Comparison of ENCODE assay signal across 1 cellular context in genomic region chr5:134091626-134092121, GRCh38.
TF ChIP-seq lines count a peak whose summit lies in the region.

No MANE protein-coding gene starts in this region.

TF ChIP-seq in HepG2, 621 proteins besides CTCF, POLR2A, EP300 and RAD21 (continued from another document and continues in another):
- no peak for TF ChIP-seq ZSCAN5A (CRISPR knock-in tag; IDR thresholded peaks at IDR 0.05; ENCODE audit: borderline replicate concordance)
- TF ChIP-seq ZNF605 (CRISPR knock-in tag; IDR thresholded peaks at IDR 0.05) = 0 out of 2 replicates have a peak, but pooled peaks have one; percentile 24
- TF ChIP-seq MYC (CRISPR knock-in tag; IDR thresholded peaks at IDR 0.05; ENCODE audit: borderline replicate concordance) = peak; percentile 33; the same call in 1 of the 2 replicates
- TF ChIP-seq ZNF292 (CRISPR knock-in tag; IDR thresholded peaks at IDR 0.05; ENCODE audit: borderline replicate concordance, low read depth) = 0 out of 2 replicates have a peak, but pooled peaks have one; percentile 73
- TF ChIP-seq, protein P1, sequence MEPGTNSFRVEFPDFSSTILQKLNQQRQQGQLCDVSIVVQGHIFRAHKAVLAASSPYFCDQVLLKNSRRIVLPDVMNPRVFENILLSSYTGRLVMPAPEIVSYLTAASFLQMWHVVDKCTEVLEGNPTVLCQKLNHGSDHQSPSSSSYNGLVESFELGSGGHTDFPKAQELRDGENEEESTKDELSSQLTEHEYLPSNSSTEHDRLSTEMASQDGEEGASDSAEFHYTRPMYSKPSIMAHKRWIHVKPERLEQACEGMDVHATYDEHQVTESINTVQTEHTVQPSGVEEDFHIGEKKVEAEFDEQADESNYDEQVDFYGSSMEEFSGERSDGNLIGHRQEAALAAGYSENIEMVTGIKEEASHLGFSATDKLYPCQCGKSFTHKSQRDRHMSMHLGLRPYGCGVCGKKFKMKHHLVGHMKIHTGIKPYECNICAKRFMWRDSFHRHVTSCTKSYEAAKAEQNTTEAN (CRISPR knock-in tag; conservative IDR thresholded peaks at IDR 0.05) = no peak
- no peak for TF ChIP-seq MED8 (CRISPR knock-in tag; IDR thresholded peaks at IDR 0.05; ENCODE audit: insufficient replicate concordance)
- TF ChIP-seq, protein P2, sequence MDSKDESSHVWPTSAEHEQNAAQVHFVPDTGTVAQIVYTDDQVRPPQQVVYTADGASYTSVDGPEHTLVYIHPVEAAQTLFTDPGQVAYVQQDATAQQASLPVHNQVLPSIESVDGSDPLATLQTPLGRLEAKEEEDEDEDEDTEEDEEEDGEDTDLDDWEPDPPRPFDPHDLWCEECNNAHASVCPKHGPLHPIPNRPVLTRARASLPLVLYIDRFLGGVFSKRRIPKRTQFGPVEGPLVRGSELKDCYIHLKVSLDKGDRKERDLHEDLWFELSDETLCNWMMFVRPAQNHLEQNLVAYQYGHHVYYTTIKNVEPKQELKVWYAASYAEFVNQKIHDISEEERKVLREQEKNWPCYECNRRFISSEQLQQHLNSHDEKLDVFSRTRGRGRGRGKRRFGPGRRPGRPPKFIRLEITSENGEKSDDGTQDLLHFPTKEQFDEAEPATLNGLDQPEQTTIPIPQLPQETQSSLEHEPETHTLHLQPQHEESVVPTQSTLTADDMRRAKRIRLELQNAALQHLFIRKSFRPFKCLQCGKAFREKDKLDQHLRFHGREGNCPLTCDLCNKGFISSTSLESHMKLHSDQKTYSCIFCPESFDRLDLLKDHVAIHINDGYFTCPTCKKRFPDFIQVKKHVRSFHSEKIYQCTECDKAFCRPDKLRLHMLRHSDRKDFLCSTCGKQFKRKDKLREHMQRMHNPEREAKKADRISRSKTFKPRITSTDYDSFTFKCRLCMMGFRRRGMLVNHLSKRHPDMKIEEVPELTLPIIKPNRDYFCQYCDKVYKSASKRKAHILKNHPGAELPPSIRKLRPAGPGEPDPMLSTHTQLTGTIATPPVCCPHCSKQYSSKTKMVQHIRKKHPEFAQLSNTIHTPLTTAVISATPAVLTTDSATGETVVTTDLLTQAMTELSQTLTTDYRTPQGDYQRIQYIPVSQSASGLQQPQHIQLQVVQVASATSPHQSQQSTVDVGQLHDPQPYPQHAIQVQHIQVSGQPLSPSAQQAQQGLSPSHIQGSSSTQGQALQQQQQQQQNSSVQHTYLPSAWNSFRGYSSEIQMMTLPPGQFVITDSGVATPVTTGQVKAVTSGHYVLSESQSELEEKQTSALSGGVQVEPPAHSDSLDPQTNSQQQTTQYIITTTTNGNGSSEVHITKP (CRISPR knock-in tag; IDR thresholded peaks at IDR 0.05; ENCODE audit: low read depth) = no peak
- no peak for TF ChIP-seq ZNF766 (CRISPR knock-in tag; IDR thresholded peaks at IDR 0.05; ENCODE audit: borderline replicate concordance)
- no peak for TF ChIP-seq ZFP41 (CRISPR knock-in tag; IDR thresholded peaks at IDR 0.05; ENCODE audit: borderline replicate concordance)
- TF ChIP-seq IKZF1 (IDR thresholded peaks at IDR 0.05) = no peak
- TF ChIP-seq ZNF614 (CRISPR knock-in tag; IDR thresholded peaks at IDR 0.05; ENCODE audit: borderline replicate concordance) = peak; percentile 27; the same call in 1 of the 2 replicates
- TF ChIP-seq ZNF557 (CRISPR knock-in tag; IDR thresholded peaks at IDR 0.05) = no peak
- no peak for TF ChIP-seq ZNF280D (CRISPR knock-in tag; IDR thresholded peaks at IDR 0.05)
- no peak for TF ChIP-seq MAF1 (CRISPR knock-in tag; IDR thresholded peaks at IDR 0.05; ENCODE audit: borderline replicate concordance)
- no peak for TF ChIP-seq RFXAP (CRISPR knock-in tag; IDR thresholded peaks at IDR 0.05; ENCODE audit: borderline replicate concordance)
- TF ChIP-seq ZNF33B (CRISPR knock-in tag; IDR thresholded peaks at IDR 0.05) = no peak
- TF ChIP-seq ZSCAN9 (CRISPR knock-in tag; IDR thresholded peaks at IDR 0.05; ENCODE audit: borderline replicate concordance) = no peak
- peak; percentile 73 for TF ChIP-seq HDAC2 (CRISPR knock-in tag; IDR thresholded peaks at IDR 0.05)
- TF ChIP-seq, protein P3, sequence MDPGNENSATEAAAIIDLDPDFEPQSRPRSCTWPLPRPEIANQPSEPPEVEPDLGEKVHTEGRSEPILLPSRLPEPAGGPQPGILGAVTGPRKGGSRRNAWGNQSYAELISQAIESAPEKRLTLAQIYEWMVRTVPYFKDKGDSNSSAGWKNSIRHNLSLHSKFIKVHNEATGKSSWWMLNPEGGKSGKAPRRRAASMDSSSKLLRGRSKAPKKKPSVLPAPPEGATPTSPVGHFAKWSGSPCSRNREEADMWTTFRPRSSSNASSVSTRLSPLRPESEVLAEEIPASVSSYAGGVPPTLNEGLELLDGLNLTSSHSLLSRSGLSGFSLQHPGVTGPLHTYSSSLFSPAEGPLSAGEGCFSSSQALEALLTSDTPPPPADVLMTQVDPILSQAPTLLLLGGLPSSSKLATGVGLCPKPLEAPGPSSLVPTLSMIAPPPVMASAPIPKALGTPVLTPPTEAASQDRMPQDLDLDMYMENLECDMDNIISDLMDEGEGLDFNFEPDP (CRISPR knock-in tag; conservative IDR thresholded peaks at IDR 0.05) = no peak
- TF ChIP-seq ZSCAN31 (CRISPR knock-in tag; IDR thresholded peaks at IDR 0.05; ENCODE audit: low read depth) = 0 out of 2 replicates have a peak, but pooled peaks have one; percentile 47
- TF ChIP-seq, protein P4, sequence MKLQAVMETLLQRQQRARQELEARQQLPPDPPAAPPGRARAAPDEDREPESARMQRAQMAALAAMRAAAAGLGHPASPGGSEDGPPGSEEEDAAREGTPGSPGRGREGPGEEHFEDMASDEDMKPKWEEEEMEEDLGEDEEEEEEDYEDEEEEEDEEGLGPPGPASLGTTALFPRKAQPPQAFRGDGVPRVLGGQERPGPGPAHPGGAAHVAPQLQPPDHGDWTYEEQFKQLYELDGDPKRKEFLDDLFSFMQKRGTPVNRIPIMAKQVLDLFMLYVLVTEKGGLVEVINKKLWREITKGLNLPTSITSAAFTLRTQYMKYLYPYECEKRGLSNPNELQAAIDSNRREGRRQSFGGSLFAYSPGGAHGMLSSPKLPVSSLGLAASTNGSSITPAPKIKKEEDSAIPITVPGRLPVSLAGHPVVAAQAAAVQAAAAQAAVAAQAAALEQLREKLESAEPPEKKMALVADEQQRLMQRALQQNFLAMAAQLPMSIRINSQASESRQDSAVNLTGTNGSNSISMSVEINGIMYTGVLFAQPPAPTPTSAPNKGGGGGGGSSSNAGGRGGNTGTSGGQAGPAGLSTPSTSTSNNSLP (IDR thresholded peaks at IDR 0.05; ENCODE audit: low read depth, low read length) = no peak
- no peak for TF ChIP-seq HNF1A (IDR thresholded peaks at IDR 0.05; ENCODE audit: low read depth)
- TF ChIP-seq HNF1A (CRISPR knock-in tag; IDR thresholded peaks at IDR 0.05; ENCODE audit: borderline replicate concordance) = no peak
- TF ChIP-seq SIX4 (CRISPR knock-in tag; IDR thresholded peaks at IDR 0.05) = no peak
- TF ChIP-seq MXD4 (CRISPR knock-in tag; IDR thresholded peaks at IDR 0.05) = peak; percentile 55; the same call in 1 of the 2 replicates
- TF ChIP-seq ZMYM2 (CRISPR knock-in tag; IDR thresholded peaks at IDR 0.05) = 0 out of 2 replicates have a peak, but pooled peaks have one; percentile 73
- TF ChIP-seq, protein P5, sequence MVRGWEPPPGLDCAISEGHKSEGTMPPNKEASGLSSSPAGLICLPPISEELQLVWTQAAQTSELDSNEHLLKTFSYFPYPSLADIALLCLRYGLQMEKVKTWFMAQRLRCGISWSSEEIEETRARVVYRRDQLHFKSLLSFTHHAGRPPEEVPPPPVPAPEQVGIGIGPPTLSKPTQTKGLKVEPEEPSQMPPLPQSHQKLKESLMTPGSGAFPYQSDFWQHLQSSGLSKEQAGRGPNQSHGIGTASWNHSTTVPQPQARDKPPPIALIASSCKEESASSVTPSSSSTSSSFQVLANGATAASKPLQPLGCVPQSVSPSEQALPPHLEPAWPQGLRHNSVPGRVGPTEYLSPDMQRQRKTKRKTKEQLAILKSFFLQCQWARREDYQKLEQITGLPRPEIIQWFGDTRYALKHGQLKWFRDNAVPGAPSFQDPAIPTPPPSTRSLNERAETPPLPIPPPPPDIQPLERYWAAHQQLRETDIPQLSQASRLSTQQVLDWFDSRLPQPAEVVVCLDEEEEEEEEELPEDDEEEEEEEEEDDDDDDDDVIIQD (CRISPR knock-in tag; IDR thresholded peaks at IDR 0.05; ENCODE audit: low read depth) = peak; percentile 13; the same call in 1 of the 2 replicates
- no peak for TF ChIP-seq TCF12 (IDR thresholded peaks at IDR 0.05)
- no peak for TF ChIP-seq TCF12 (CRISPR knock-in tag; IDR thresholded peaks at IDR 0.05)
- no peak for TF ChIP-seq XRCC5 (optimal IDR thresholded peaks at IDR 0.05; ENCODE audit: low read length)
- TF ChIP-seq TEF (CRISPR knock-in tag; IDR thresholded peaks at IDR 0.05) = no peak
- 0 out of 2 replicates have a peak, but pooled peaks have one; percentile 25 for TF ChIP-seq YEATS4 (CRISPR knock-in tag; IDR thresholded peaks at IDR 0.05; ENCODE audit: borderline replicate concordance)
- no peak for TF ChIP-seq RBFOX2 (IDR thresholded peaks at IDR 0.05; ENCODE audit: low read depth, low read length)
- no peak for TF ChIP-seq SP4 (CRISPR knock-in tag; IDR thresholded peaks at IDR 0.05)
- TF ChIP-seq, protein P6, sequence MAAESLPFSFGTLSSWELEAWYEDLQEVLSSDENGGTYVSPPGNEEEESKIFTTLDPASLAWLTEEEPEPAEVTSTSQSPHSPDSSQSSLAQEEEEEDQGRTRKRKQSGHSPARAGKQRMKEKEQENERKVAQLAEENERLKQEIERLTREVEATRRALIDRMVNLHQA (CRISPR knock-in tag; IDR thresholded peaks at IDR 0.05) = no peak
- no peak for TF ChIP-seq MAFG (CRISPR knock-in tag; IDR thresholded peaks at IDR 0.05)
